ENCODE assay signal across 29 cellular contexts in the genomic region with DNA sequence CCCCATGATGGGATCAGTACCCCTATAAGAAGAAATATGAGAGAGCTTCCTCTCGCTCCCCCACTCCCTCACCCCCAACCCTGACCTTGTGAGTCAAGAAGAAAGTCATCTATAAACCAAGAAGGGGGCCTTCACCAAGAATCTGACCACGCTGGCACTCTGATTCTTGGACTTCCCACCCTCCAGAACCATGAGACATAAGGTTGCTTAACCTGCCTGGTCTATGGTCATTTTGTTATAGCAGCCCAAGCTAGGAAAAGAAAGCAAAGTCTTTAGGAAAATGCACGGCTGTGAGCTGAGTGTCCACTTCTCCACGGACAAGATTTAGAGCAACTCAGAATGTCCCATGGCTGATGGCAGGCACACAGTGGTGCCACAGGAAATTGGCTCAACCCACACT.
"Had no signal": no experiment of that assay in that cellular context is flagged by ENCODE, and none has a peak within 500 bp of the region (broad histone marks: within the 10 kb centered on the region; RNA-seq: fewer than 3 reads in every experiment).

No MANE protein-coding gene starts in this region.

- H3K9me3 ChIP-seq: body of pancreas, esophagus muscularis mucosa, gastrocnemius medialis, heart left ventricle had no signal

- H3K36me3 ChIP-seq: esophagus muscularis mucosa, gastrocnemius medialis, heart left ventricle had no signal

- H3K36me3 Mint-ChIP-seq: activated naive CD8-positive, alpha-beta T cell had no signal

- H3K4me1 ChIP-seq: esophagus muscularis mucosa, gastrocnemius medialis, heart left ventricle had no signal

- H3K27me3 Mint-ChIP-seq: activated CD4-positive, alpha-beta T cell treated with anti-CD3 and anti-CD28 coated beads, Interleukin-2, amount 10 ng/mL, durations not matched to agents 7 days and 5 days; activated naive CD8-positive, alpha-beta T cell; activated T-helper 17 cell treated with anti-CD3 and anti-CD28 coated beads, Interleukin-2, amount 50 U/mL, for 72 hours; effector memory CD8-positive, alpha-beta T cell had no signal

- DNase-seq: activated CD4-positive, alpha-beta T cell treated with anti-CD3 and anti-CD28 coated beads for 1 hour; activated CD4-positive, alpha-beta T cell treated with anti-CD3 and anti-CD28 coated beads for 4 hours; activated CD4-positive, alpha-beta T cell treated with anti-CD3 and anti-CD28 coated beads, Interleukin-2, amount 10 ng/mL, durations not matched to agents 7 days and 5 days; activated CD4-positive, alpha-beta T cell treated with anti-CD3 and anti-CD28 coated beads, Interleukin-2, amount 50 U/mL, for 4 hours; activated CD8-positive, alpha-beta memory T cell treated with anti-CD3 and anti-CD28 coated beads for 24 hours; activated CD8-positive, alpha-beta T cell treated with anti-CD3 and anti-CD28 coated beads for 36 hours; activated effector memory CD4-positive, alpha-beta T cell treated with Interleukin-2 at 50 U/mL for 16 hours; activated gamma-delta T cell treated with Interleukin-2 at 50 U/mL for 16 hours; activated naive CD4-positive, alpha-beta T cell treated with anti-CD3 and anti-CD28 coated beads, Interleukin-2, amount 50 U/mL, for 16 hours; activated naive CD4-positive, alpha-beta T cell treated with Interleukin-2 at 50 U/mL for 16 hours; activated T-cell treated with anti-CD3 and anti-CD28 coated beads, Interleukin-2, amount 50 U/mL, for 4 hours; amniotic stem cell; anterior cingulate cortex; body of pancreas; caudate nucleus; cortex of kidney; dermis blood vessel endothelial cell; effector CD4-positive, alpha-beta T cell; effector memory CD8-positive, alpha-beta T cell; erythroblast; foreskin keratinocyte; gastrocnemius medialis; glutamatergic neuron; heart left ventricle; T-helper 1 cell; T-helper 2 cell had no signal

- ATAC-seq: activated CD8-positive, alpha-beta T cell treated with anti-CD3 and anti-CD28 coated beads for 36 hours; activated T-cell treated with anti-CD3 and anti-CD28 coated beads, Interleukin-2, amount 50 U/mL, for 4 hours; activated T-helper 17 cell treated with anti-CD3 and anti-CD28 coated beads, Interleukin-2, amount 50 U/mL, for 72 hours; body of pancreas; effector memory CD8-positive, alpha-beta T cell; foreskin keratinocyte; gastrocnemius medialis; heart left ventricle had no signal

- H3K27me3 ChIP-seq: body of pancreas, esophagus muscularis mucosa, foreskin keratinocyte, gastrocnemius medialis had no signal

- H3K4me3 ChIP-seq: body of pancreas, esophagus muscularis mucosa, gastrocnemius medialis, heart left ventricle had no signal

- H3K4me3 Mint-ChIP-seq: activated CD4-positive, alpha-beta T cell treated with anti-CD3 and anti-CD28 coated beads, Interleukin-2, amount 10 ng/mL, durations not matched to agents 7 days and 5 days; activated CD8-positive, alpha-beta T cell treated with anti-CD3 and anti-CD28 coated beads for 36 hours; activated naive CD8-positive, alpha-beta T cell; activated T-cell treated with anti-CD3 and anti-CD28 coated beads, Interleukin-2, amount 50 U/mL, for 4 hours; activated T-helper 17 cell treated with anti-CD3 and anti-CD28 coated beads, Interleukin-2, amount 50 U/mL, for 72 hours; effector memory CD8-positive, alpha-beta T cell had no signal

- H3K27ac Mint-ChIP-seq: activated CD4-positive, alpha-beta T cell treated with anti-CD3 and anti-CD28 coated beads, Interleukin-2, amount 10 ng/mL, durations not matched to agents 7 days and 5 days; activated CD8-positive, alpha-beta T cell treated with anti-CD3 and anti-CD28 coated beads for 36 hours; activated naive CD8-positive, alpha-beta T cell; activated T-helper 17 cell treated with anti-CD3 and anti-CD28 coated beads, Interleukin-2, amount 50 U/mL, for 72 hours; effector memory CD8-positive, alpha-beta T cell had no signal

- H3K4me1 Mint-ChIP-seq: activated CD4-positive, alpha-beta T cell treated with anti-CD3 and anti-CD28 coated beads, Interleukin-2, amount 10 ng/mL, durations not matched to agents 7 days and 5 days; activated T-helper 17 cell treated with anti-CD3 and anti-CD28 coated beads, Interleukin-2, amount 50 U/mL, for 72 hours had no signal

- H3K27ac ChIP-seq: body of pancreas, esophagus muscularis mucosa, foreskin keratinocyte, gastrocnemius medialis, heart left ventricle had no signal

- H3K9me3 Mint-ChIP-seq: activated CD4-positive, alpha-beta T cell treated with anti-CD3 and anti-CD28 coated beads, Interleukin-2, amount 10 ng/mL, durations not matched to agents 7 days and 5 days; activated CD8-positive, alpha-beta T cell treated with anti-CD3 and anti-CD28 coated beads for 36 hours; activated T-cell treated with anti-CD3 and anti-CD28 coated beads, Interleukin-2, amount 50 U/mL, for 4 hours; effector memory CD8-positive, alpha-beta T cell had no signal
